Comparison of ENCODE assay signal across 16 cellular contexts in the genomic region with DNA sequence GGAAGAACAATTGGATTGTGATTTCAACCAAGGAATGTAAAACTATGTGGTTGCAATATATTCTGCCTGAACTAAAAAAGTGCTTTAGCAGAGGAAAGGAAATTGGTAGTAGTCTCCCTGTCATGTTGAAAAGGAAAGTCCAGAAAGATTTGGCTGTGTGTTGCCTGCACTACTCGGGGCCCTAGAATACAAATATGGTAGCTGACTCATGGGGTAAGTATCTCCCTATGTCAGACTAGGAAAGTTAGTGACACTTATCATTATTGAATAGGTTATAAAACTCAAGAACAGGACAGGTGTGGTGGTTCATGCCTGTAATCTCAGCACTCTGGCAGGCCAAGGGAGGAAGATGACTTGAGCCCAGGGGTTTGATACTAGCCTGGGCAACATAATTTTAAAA. TPM values are rescaled to one million over a fixed set of nuclear protein-coding genes. Genes with fewer than 3 reads are reported as not detected.
DNase-seq lines count a peak whose midpoint lies in the region; ATAC-seq, FAIRE-seq and TF ChIP-seq lines count a peak whose summit lies in the region.
"Had no signal": no experiment of that assay in that cellular context is flagged by ENCODE, and none has a peak within 500 bp of the region (broad histone marks: within the 10 kb centered on the region; RNA-seq: fewer than 3 reads in every experiment).

No MANE protein-coding gene starts in this region.

- H3K27me3 ChIP-seq in astrocyte (ENCODE audit: insufficient read depth, low read length) (no peaks in the 10 kb centered on the region), iPS-20b (ENCODE audit: insufficient read depth, low read length) (no peaks in the 10 kb centered on the region)
- H3K27me3 ChIP-seq: BLaER1, uterus had no signal

- no peaks in the 10 kb centered on the region for H4K20me1 ChIP-seq in astrocyte (ENCODE audit: insufficient read depth, low read length)
- H4K20me1 ChIP-seq: BLaER1 had no signal

- H3K4me1 ChIP-seq in astrocyte (ENCODE audit: insufficient read depth, low read length) (peaks cover 6% of the 10 kb centered on the region), iPS-20b (ENCODE audit: insufficient read depth, low read length) (peaks cover 7% of the 10 kb centered on the region; the same call in 1 of the 2 replicates)
- H3K4me1 ChIP-seq: uterus had no signal

- H3K9me3 ChIP-seq in astrocyte (ENCODE audit: insufficient read depth, low read depth, low read length) (no peaks in the 10 kb centered on the region), iPS-20b (ENCODE audit: insufficient read depth, low read depth, low read length) (no peaks in the 10 kb centered on the region)
- H3K9me3 ChIP-seq: BLaER1, uterus had no signal

- H3K4me3 Mint-ChIP-seq in astrocyte (ENCODE audit: unreplicated experiment), result no peak overlapping the region
- H3K4me3 Mint-ChIP-seq: activated naive CD8-positive, alpha-beta T cell treated with anti-CD3 and anti-CD28 coated beads, Interleukin-2, amount 10 ng/mL, durations not matched to agents 7 days and 5 days; IgD-negative memory B cell; nephron had no signal

- H3K9ac ChIP-seq in astrocyte (ENCODE audit: low read length) (no peak overlapping the region), iPS-20b (ENCODE audit: low read depth, low read length) (no peak overlapping the region)
- H3K9ac ChIP-seq: BLaER1 had no signal

- H3K27me3 Mint-ChIP-seq in astrocyte (ENCODE audit: low read depth, unreplicated experiment), result no peaks in the 10 kb centered on the region
- H3K27me3 Mint-ChIP-seq: activated naive CD8-positive, alpha-beta T cell treated with anti-CD3 and anti-CD28 coated beads, Interleukin-2, amount 10 ng/mL, durations not matched to agents 7 days and 5 days; IgD-negative memory B cell had no signal

- no peak for TF ChIP-seq CTCF in astrocyte (IDR thresholded peaks at IDR 0.05; ENCODE audit: insufficient read depth, low read depth, low read length)

- H3K4me2 ChIP-seq in astrocyte (ENCODE audit: low read length), result peak overlapping the region; percentile 24
- H3K4me2 ChIP-seq: BLaER1 had no signal

- peak; percentile 62 for DNase-seq in AG08395 (ENCODE audit: low spot score)
- peak; percentile 30 for DNase-seq in HT1080 (ENCODE audit: low read depth)
- DNase-seq in astrocyte (ENCODE audit: low read depth), result peak; percentile 39
- no peak for DNase-seq in NCI-H82 (lab: John Stamatoyannopoulos, UW)
- no peak for DNase-seq in mesenteric fat pad (ENCODE audit: low spot score)
- DNase-seq: activated naive CD8-positive, alpha-beta T cell treated with anti-CD3 and anti-CD28 coated beads, Interleukin-2, amount 10 ng/mL, durations not matched to agents 7 days and 5 days; effector CD8-positive, alpha-beta T cell; NCI-H2029 treated with DMSO at 0.1 percent for 48 hours; T-helper 9 cell; uterus had no signal

- peaks cover 10% of the 10 kb centered on the region for H3K4me1 Mint-ChIP-seq in astrocyte (ENCODE audit: low read depth, unreplicated experiment)
- H3K4me1 Mint-ChIP-seq: nephron had no signal

- H3K27ac ChIP-seq in astrocyte (ENCODE audit: low read depth, low read length), result no peak overlapping the region
- H3K27ac ChIP-seq in iPS-20b (ENCODE audit: low read length), result peak overlapping the region; percentile 48
- H3K27ac ChIP-seq: BLaER1, uterus had no signal

- H2AFZ ChIP-seq in astrocyte (ENCODE audit: low read depth, low read length), result no peak overlapping the region

- H3K36me3 ChIP-seq in astrocyte (ENCODE audit: insufficient read depth, low read length) (no peaks in the 10 kb centered on the region), iPS-20b (ENCODE audit: insufficient read depth, low read depth, low read length) (no peaks in the 10 kb centered on the region)
- H3K36me3 ChIP-seq: BLaER1, uterus had no signal

- H3K4me3 ChIP-seq in astrocyte (ENCODE audit: insufficient read depth, low read depth, low read length) (no peak overlapping the region), iPS-20b (ENCODE audit: low read length) (no peak overlapping the region; the same call in 1 of the 2 replicates)
- H3K4me3 ChIP-seq: BLaER1, uterus had no signal

- no peaks in the 10 kb centered on the region for H3K79me2 ChIP-seq in astrocyte (ENCODE audit: insufficient read depth, low read length)

- ATAC-seq in GM18858 (IDR thresholded peaks at IDR 0.05; ENCODE audit: unreplicated experiment) (no peak), GM21528 (IDR thresholded peaks at IDR 0.05; ENCODE audit: low FRiP score, unreplicated experiment) (no peak)

- H3K27ac Mint-ChIP-seq in astrocyte (ENCODE audit: unreplicated experiment), result no peak overlapping the region
- H3K27ac Mint-ChIP-seq: activated naive CD8-positive, alpha-beta T cell treated with anti-CD3 and anti-CD28 coated beads, Interleukin-2, amount 10 ng/mL, durations not matched to agents 7 days and 5 days; IgD-negative memory B cell; nephron had no signal

- no peaks in the 10 kb centered on the region for H3K9me3 Mint-ChIP-seq in astrocyte (ENCODE audit: unreplicated experiment)
- H3K9me3 Mint-ChIP-seq: activated naive CD8-positive, alpha-beta T cell treated with anti-CD3 and anti-CD28 coated beads, Interleukin-2, amount 10 ng/mL, durations not matched to agents 7 days and 5 days; IgD-negative memory B cell; nephron had no signal

- FAIRE-seq in astrocyte (lab: Jason Lieb, UNC), result no peak

- H3K36me3 Mint-ChIP-seq in astrocyte (ENCODE audit: low read depth, unreplicated experiment), result no peaks in the 10 kb centered on the region
- H3K36me3 Mint-ChIP-seq: IgD-negative memory B cell had no signal

RNA-seq across cellular contexts. Expression of a gene that starts 9.5 kb away (rescaled TPM):
- total RNA-seq in HT1080 (2014; rRNA removed; shearing (Covaris generic)), result 204 and 216 TPM in 2 replicates
- polyA plus RNA-seq in HT1080 (2015; cell fraction: cytosol; rRNA removed), result 166 and 191 TPM in 2 replicates
- 128 and 138 TPM in 2 replicates for polyA plus RNA-seq in HT1080 (2015; cell fraction: nucleus; rRNA removed)
- total RNA-seq in astrocyte (103 and 110 TPM in 2 replicates), mesenteric fat pad (78.9 TPM)

RNA-seq across cellular contexts. Expression of a gene that starts 57.1 kb away (rescaled TPM):
- 95.1 and 102 TPM in 2 replicates for total RNA-seq in HT1080 (2014; rRNA removed; shearing (Covaris generic))
- 118 and 132 TPM in 2 replicates for polyA plus RNA-seq in HT1080 (2015; cell fraction: cytosol; rRNA removed)
- polyA plus RNA-seq in HT1080 (2015; cell fraction: nucleus; rRNA removed), result 165 and 180 TPM in 2 replicates
- total RNA-seq in astrocyte, result 54.2 and 60.9 TPM in 2 replicates
- total RNA-seq in mesenteric fat pad, result 21.3 TPM

Comparison
In these comparisons a context has a peak if more than half of its experiments do, and no peak if none do; other contexts are left out.
1. DNase-seq: peak in AG08395 (single experiment), HT1080 (single experiment) and astrocyte (single experiment); none in NCI-H82 (single experiment) and mesenteric fat pad (single experiment).